Comparison of ENCODE assay signal across 11 cellular contexts in genomic region chr1:182147136-182147815, GRCh38.
DNase-seq lines count a peak whose midpoint lies in the region; ATAC-seq, FAIRE-seq and TF ChIP-seq lines count a peak whose summit lies in the region.
"Had no signal": no experiment of that assay in that cellular context is flagged by ENCODE, and none has a peak within 500 bp of the region (broad histone marks: within the 10 kb centered on the region; RNA-seq: fewer than 3 reads in every experiment).

No MANE protein-coding gene starts in this region.

- no peaks in the 10 kb centered on the region for H3K9me3 Mint-ChIP-seq in activated CD4-positive, alpha-beta T cell treated with anti-CD3 and anti-CD28 coated beads, Interleukin-2, amount 10 ng/mL, durations not matched to agents 7 days and 5 days
- H3K9me3 Mint-ChIP-seq: WTC11 had no signal

- FAIRE-seq in GM12892 (lab: Jason Lieb, UNC): peak; percentile 53
- FAIRE-seq in RCC 7860 (lab: Jason Lieb, UNC): no peak

- CTCF ChIA-PET in activated CD4-positive, alpha-beta T cell treated with anti-CD3 and anti-CD28 coated beads, Interleukin-2, amount 10 ng/mL, durations not matched to agents 7 days and 5 days (lab: Charles Lee): interaction anchor here (0.7 to 6.2 kb wide), 7 partner anchors 30 to 641 kb away, joined by 3 to 57 read pairs (median 4); no protein-coding TSS in a partner anchor

- H3K27ac Mint-ChIP-seq in activated CD4-positive, alpha-beta T cell treated with anti-CD3 and anti-CD28 coated beads, Interleukin-2, amount 10 ng/mL, durations not matched to agents 7 days and 5 days: no peak overlapping the region
- H3K27ac Mint-ChIP-seq: WTC11 had no signal

- no peak for DNase-seq in GM12892 (ENCODE audit: insufficient read length)
- DNase-seq in fibroblast of gingiva (ENCODE audit: low read depth): peak; percentile 52
- DNase-seq in superior temporal gyrus (ENCODE audit: extremely low spot score): no peak
- no peak for DNase-seq in activated CD4-positive, alpha-beta T cell treated with anti-CD3 and anti-CD28 coated beads, Interleukin-2, amount 10 ng/mL, durations not matched to agents 7 days and 5 days
- DNase-seq in RCC 7860 (ENCODE audit: low spot score): no peak
- no peak for DNase-seq in NCI-H2196 treated with DMSO at 0.1 percent for 48 hours (lab: John Stamatoyannopoulos, UW; ENCODE audit: unreplicated experiment)
- DNase-seq: DND-41, KG1 had no signal

- no peaks in the 10 kb centered on the region for H3K27me3 Mint-ChIP-seq in activated CD4-positive, alpha-beta T cell treated with anti-CD3 and anti-CD28 coated beads, Interleukin-2, amount 10 ng/mL, durations not matched to agents 7 days and 5 days

- ATAC-seq in GM21447 (IDR thresholded peaks at IDR 0.05; ENCODE audit: unreplicated experiment) (peak; percentile 88), HG03439 (IDR thresholded peaks at IDR 0.05; ENCODE audit: unreplicated experiment) (peak; percentile 86)
- ATAC-seq: WTC11 had no signal

- no peak for TF ChIP-seq POLR2A in GM12892 (IDR thresholded peaks at IDR 0.05; ENCODE audit: low read depth, low read length)

- no peak overlapping the region for H3K4me3 Mint-ChIP-seq in activated CD4-positive, alpha-beta T cell treated with anti-CD3 and anti-CD28 coated beads, Interleukin-2, amount 10 ng/mL, durations not matched to agents 7 days and 5 days
- H3K4me3 Mint-ChIP-seq: WTC11 had no signal

- peaks cover 47% of the 10 kb centered on the region for H3K4me1 Mint-ChIP-seq in activated CD4-positive, alpha-beta T cell treated with anti-CD3 and anti-CD28 coated beads, Interleukin-2, amount 10 ng/mL, durations not matched to agents 7 days and 5 days

- no peaks in the 10 kb centered on the region for H3K36me3 Mint-ChIP-seq in activated CD4-positive, alpha-beta T cell treated with anti-CD3 and anti-CD28 coated beads, Interleukin-2, amount 10 ng/mL, durations not matched to agents 7 days and 5 days (ENCODE audit: low read depth)
- H3K36me3 Mint-ChIP-seq: WTC11 had no signal

- POLR2A ChIA-PET in activated CD4-positive, alpha-beta T cell treated with anti-CD3 and anti-CD28 coated beads, Interleukin-2, amount 10 ng/mL, durations not matched to agents 7 days and 5 days (lab: Charles Lee): no interaction called here
